ENCODE assay signal across 16 cellular contexts in the genomic region with DNA sequence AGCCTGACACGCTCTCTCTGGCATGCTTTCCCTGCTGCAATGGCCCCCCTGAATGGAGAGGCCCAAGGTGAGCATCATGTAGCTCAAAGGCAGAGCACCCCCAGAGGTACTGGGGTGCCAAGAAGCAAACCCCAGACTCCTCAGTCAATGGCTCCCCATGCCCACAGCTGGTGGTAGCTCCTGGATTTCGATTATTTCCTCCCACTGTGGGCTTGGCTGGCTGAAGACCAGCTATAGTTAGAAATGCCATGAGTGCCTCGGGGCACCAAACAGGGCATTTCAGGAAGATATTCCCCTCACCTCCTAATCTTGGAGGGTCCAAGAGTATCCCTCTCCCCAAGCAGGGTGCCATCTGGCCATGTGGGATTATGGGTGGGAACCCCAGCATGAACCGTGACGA. TPM values are rescaled to one million over a fixed set of nuclear protein-coding genes. Genes with fewer than 3 reads are reported as not detected.
DNase-seq lines count a peak whose midpoint lies in the region; ATAC-seq and TF ChIP-seq lines count a peak whose summit lies in the region.
"Had no signal": no experiment of that assay in that cellular context is flagged by ENCODE, and none has a peak within 500 bp of the region (broad histone marks: within the 10 kb centered on the region; RNA-seq: fewer than 3 reads in every experiment).

No MANE protein-coding gene starts in this region.

- DNase-seq in activated CD8-positive, alpha-beta memory T cell treated with anti-CD3 and anti-CD28 coated beads for 24 hours, result peak; percentile 11
- DNase-seq in activated CD8-positive, alpha-beta memory T cell treated with anti-CD3 and anti-CD28 coated beads, Interleukin-2, amount 50 U/mL, for 4 hours, result no peak
- peak; percentile 35 for DNase-seq in cardiac septum (ENCODE audit: low spot score)
- DNase-seq in Right ventricle myocardium superior, result no peak
- peak; percentile 47 for DNase-seq in type B pancreatic cell (ENCODE audit: extremely low spot score, unreplicated experiment)
- no peak for DNase-seq in NCI-H1436 treated with DMSO at 0.1 percent for 48 hours (lab: John Stamatoyannopoulos, UW)
- DNase-seq: Caco-2; CD4-positive, CD25-positive, alpha-beta regulatory T cell; DMS153; DND-41; GM23248; H7; HCEC 1CT had no signal

- H3K4me1 Mint-ChIP-seq in type B pancreatic cell (ENCODE audit: unreplicated experiment), result peaks cover 23% of the 10 kb centered on the region

- no peaks in the 10 kb centered on the region for H3K9me3 Mint-ChIP-seq in type B pancreatic cell
- H3K9me3 Mint-ChIP-seq: CD4-positive, CD25-positive, alpha-beta regulatory T cell; CD8-positive, alpha-beta T cell had no signal

- H3K27ac Mint-ChIP-seq in type B pancreatic cell, result no peak overlapping the region
- H3K27ac Mint-ChIP-seq: B cell; CD8-positive, alpha-beta T cell had no signal

- intact Hi-C loops in cardiac septum (cut with DNase I), result loop anchor here (5.0 kb wide), 1 partner anchor 48 kb away; no protein-coding TSS in a partner anchor
- intact Hi-C loops in Right ventricle myocardium superior (cut with DNase I), result no loop called here

- H3K36me3 Mint-ChIP-seq in type B pancreatic cell, result peaks cover 40% of the 10 kb centered on the region

- no peak for TF ChIP-seq CTCF in type B pancreatic cell (conservative IDR thresholded peaks at IDR 0.05)

- no peak overlapping the region for H3K4me3 Mint-ChIP-seq in type B pancreatic cell
- H3K4me3 Mint-ChIP-seq: B cell; CD4-positive, CD25-positive, alpha-beta regulatory T cell; CD8-positive, alpha-beta T cell had no signal

- H3K27me3 Mint-ChIP-seq in type B pancreatic cell, result no peaks in the 10 kb centered on the region
- H3K27me3 Mint-ChIP-seq: B cell; CD4-positive, CD25-positive, alpha-beta regulatory T cell had no signal

- ATAC-seq in Right ventricle myocardium superior (ENCODE audit: poor library complexity), result no peak
- no peak for ATAC-seq in GM21447 (IDR thresholded peaks at IDR 0.05; ENCODE audit: unreplicated experiment)
- ATAC-seq: CD8-positive, alpha-beta T cell had no signal

RNA-seq across cellular contexts. Expression of a gene that starts 16.8 kb away (rescaled TPM):
- total RNA-seq in cardiac septum (61.0 TPM), Right ventricle myocardium superior (107 TPM), type B pancreatic cell (ENCODE audit: low replicate concordance) (83.9 and 85.2 TPM in 2 replicates)

RNA-seq across cellular contexts. Expression of a gene that starts 59.0 kb away (rescaled TPM):
- 157 TPM for total RNA-seq in cardiac septum
- total RNA-seq in Right ventricle myocardium superior, result 148 TPM
- total RNA-seq in type B pancreatic cell (ENCODE audit: low replicate concordance), result 164 and 201 TPM in 2 replicates

Comparison
In these comparisons a context has a peak if more than half of its experiments do, and no peak if none do; other contexts are left out.
1. DNase-seq: peak in activated CD8-positive, alpha-beta memory T cell treated with anti-CD3 and anti-CD28 coated beads for 24 hours (single experiment), cardiac septum (single experiment) and type B pancreatic cell (single experiment); none in activated CD8-positive, alpha-beta memory T cell treated with anti-CD3 and anti-CD28 coated beads, Interleukin-2, amount 50 U/mL, for 4 hours (single experiment), Right ventricle myocardium superior (single experiment) and NCI-H1436 treated with DMSO at 0.1 percent for 48 hours (single experiment).